In genomic region chr5:8864053-8864452, GRCh38 we compare ENCODE assay signal across 9 cellular contexts.
DNase-seq lines count a peak whose midpoint lies in the region; ATAC-seq, FAIRE-seq and TF ChIP-seq lines count a peak whose summit lies in the region.
"Had no signal": no experiment of that assay in that cellular context is flagged by ENCODE, and none has a peak within 500 bp of the region (broad histone marks: within the 10 kb centered on the region; RNA-seq: fewer than 3 reads in every experiment).

No MANE protein-coding gene starts in this region.

- H3K36me3 ChIP-seq in OCI-LY7 (ENCODE audit: insufficient read depth, low read length) (no peaks in the 10 kb centered on the region), body of pancreas (replicated peaks in 1 of 2; ENCODE audit: insufficient read depth in 1 of 2, low read depth in 2 of 2) (no peaks in the 10 kb centered on the region)

- 26 to 37% methylated on average over 4 of the region's 4 CpGs for WGBS in body of pancreas, 2 donors

- POLR2A ChIA-PET in OCI-LY7 (lab: Charles Lee): no interaction called here

- H3K27me3 ChIP-seq in foreskin keratinocyte: no peaks in the 10 kb centered on the region
- H3K27me3 ChIP-seq in body of pancreas: no peaks in the 10 kb centered on the region

- no peaks in the 10 kb centered on the region for H3K79me2 ChIP-seq in OCI-LY7 (ENCODE audit: insufficient read depth, low read depth, low read length)

- intact Hi-C loops in OCI-LY7 (cut with micrococcal nuclease; ENCODE audit: unreplicated experiment) (loop anchor here (2.0 kb wide), 1 partner anchor 345 kb away; no protein-coding TSS in a partner anchor), body of pancreas (cut with DNase I) (no loop called here)

- H3K4me3 ChIP-seq in OCI-LY7 (ENCODE audit: low read depth, low read length, poor library complexity, severe bottlenecking): no peak overlapping the region
- no peak overlapping the region for H3K4me3 ChIP-seq in body of pancreas

- H3K4me1 ChIP-seq in OCI-LY7 (ENCODE audit: insufficient read depth, low read length, poor library complexity, severe bottlenecking) (no peaks in the 10 kb centered on the region), foreskin keratinocyte (no peaks in the 10 kb centered on the region), body of pancreas (no peaks in the 10 kb centered on the region)

- peak; percentile 86 for ATAC-seq in foreskin keratinocyte
- ATAC-seq in body of pancreas: no peak

- H3K9me2 ChIP-seq in OCI-LY7 (ENCODE audit: insufficient read depth, low read length): no peaks in the 10 kb centered on the region

- H2AFZ ChIP-seq in OCI-LY7 (ENCODE audit: low read length): no peak overlapping the region

- FAIRE-seq in GM19239 (lab: Jason Lieb, UNC): no peak

- CTCF ChIA-PET in OCI-LY7 (lab: Charles Lee; ENCODE audit: unreplicated experiment): no interaction called here

- no peaks in the 10 kb centered on the region for H4K20me1 ChIP-seq in OCI-LY7 (ENCODE audit: insufficient read depth, low read length)

- H3K4me2 ChIP-seq in OCI-LY7 (ENCODE audit: low read length): no peak overlapping the region

- no TSS peak for BruUV-seq in OCI-LY7 (replicated peaks; lab: Mats Ljungman, UMichigan)

- DNase-seq in AG20443 (ENCODE audit: low spot score) (peak; percentile 13), GM19238 (ENCODE audit: insufficient read length, low spot score) (peak; percentile 5), OCI-LY7 (ENCODE audit: low spot score) (peak; percentile 47), foreskin keratinocyte (peak in 1 of 2 donors; percentile 40), CD1c-positive myeloid dendritic cell (ENCODE audit: extremely low spot score) (no peak), body of pancreas (no peak), GM19239 (ENCODE audit: insufficient read length, low spot score) (no peak)
- no peak for DNase-seq in activated CD4-positive, CD25-positive, alpha-beta regulatory T cell (lab: John Stamatoyannopoulos, UW)
- DNase-seq: substantia nigra had no signal

- no peaks in the 10 kb centered on the region for H3K9me3 ChIP-seq in OCI-LY7 (ENCODE audit: low read length)
- H3K9me3 ChIP-seq in body of pancreas: no peaks in the 10 kb centered on the region

- peak; percentile 71 for TF ChIP-seq CTCF in OCI-LY7 (conservative IDR thresholded peaks at IDR 0.05; ENCODE audit: low read length)
- peak; percentile 70 for TF ChIP-seq CTCF in foreskin keratinocyte (conservative IDR thresholded peaks at IDR 0.05)
- peak in 1 of 7 experiments; percentile 6 for TF ChIP-seq CTCF in body of pancreas (IDR thresholded peaks at IDR 0.05)

- TF ChIP-seq POLR2A in body of pancreas (IDR thresholded peaks at IDR 0.05): no peak

- no peak overlapping the region for H3K27ac ChIP-seq in OCI-LY7 (ENCODE audit: low read depth, low read length, poor library complexity, severe bottlenecking)
- H3K27ac ChIP-seq in foreskin keratinocyte: no peak overlapping the region
- no peak overlapping the region for H3K27ac ChIP-seq in body of pancreas

Comparison
In these comparisons a context has a peak if more than half of its experiments do, and no peak if none do; other contexts are left out.
1. DNase-seq: peak in AG20443 (single experiment), GM19238 (single experiment) and OCI-LY7 (single experiment); none in CD1c-positive myeloid dendritic cell (single experiment), body of pancreas (0 of 4), GM19239 (single experiment) and activated CD4-positive, CD25-positive, alpha-beta regulatory T cell (0 of 4).